1 cellular context compared by ENCODE assay signal in genomic region chr7:158975526-158976467, GRCh38.
TF ChIP-seq lines count a peak whose summit lies in the region.

No MANE protein-coding gene starts in this region.

TF ChIP-seq in GM23338, 12 proteins besides CTCF, POLR2A, EP300 and RAD21 (continued from another document):
- TF ChIP-seq, protein P1, sequence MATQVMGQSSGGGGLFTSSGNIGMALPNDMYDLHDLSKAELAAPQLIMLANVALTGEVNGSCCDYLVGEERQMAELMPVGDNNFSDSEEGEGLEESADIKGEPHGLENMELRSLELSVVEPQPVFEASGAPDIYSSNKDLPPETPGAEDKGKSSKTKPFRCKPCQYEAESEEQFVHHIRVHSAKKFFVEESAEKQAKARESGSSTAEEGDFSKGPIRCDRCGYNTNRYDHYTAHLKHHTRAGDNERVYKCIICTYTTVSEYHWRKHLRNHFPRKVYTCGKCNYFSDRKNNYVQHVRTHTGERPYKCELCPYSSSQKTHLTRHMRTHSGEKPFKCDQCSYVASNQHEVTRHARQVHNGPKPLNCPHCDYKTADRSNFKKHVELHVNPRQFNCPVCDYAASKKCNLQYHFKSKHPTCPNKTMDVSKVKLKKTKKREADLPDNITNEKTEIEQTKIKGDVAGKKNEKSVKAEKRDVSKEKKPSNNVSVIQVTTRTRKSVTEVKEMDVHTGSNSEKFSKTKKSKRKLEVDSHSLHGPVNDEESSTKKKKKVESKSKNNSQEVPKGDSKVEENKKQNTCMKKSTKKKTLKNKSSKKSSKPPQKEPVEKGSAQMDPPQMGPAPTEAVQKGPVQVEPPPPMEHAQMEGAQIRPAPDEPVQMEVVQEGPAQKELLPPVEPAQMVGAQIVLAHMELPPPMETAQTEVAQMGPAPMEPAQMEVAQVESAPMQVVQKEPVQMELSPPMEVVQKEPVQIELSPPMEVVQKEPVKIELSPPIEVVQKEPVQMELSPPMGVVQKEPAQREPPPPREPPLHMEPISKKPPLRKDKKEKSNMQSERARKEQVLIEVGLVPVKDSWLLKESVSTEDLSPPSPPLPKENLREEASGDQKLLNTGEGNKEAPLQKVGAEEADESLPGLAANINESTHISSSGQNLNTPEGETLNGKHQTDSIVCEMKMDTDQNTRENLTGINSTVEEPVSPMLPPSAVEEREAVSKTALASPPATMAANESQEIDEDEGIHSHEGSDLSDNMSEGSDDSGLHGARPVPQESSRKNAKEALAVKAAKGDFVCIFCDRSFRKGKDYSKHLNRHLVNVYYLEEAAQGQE (IDR thresholded peaks at IDR 0.05; ENCODE audit: unreplicated experiment), result peak; percentile 27
TF ChIP-seq in GM23338: peak in this region for 1.
